10 cellular contexts compared by ENCODE assay signal in the genomic region with DNA sequence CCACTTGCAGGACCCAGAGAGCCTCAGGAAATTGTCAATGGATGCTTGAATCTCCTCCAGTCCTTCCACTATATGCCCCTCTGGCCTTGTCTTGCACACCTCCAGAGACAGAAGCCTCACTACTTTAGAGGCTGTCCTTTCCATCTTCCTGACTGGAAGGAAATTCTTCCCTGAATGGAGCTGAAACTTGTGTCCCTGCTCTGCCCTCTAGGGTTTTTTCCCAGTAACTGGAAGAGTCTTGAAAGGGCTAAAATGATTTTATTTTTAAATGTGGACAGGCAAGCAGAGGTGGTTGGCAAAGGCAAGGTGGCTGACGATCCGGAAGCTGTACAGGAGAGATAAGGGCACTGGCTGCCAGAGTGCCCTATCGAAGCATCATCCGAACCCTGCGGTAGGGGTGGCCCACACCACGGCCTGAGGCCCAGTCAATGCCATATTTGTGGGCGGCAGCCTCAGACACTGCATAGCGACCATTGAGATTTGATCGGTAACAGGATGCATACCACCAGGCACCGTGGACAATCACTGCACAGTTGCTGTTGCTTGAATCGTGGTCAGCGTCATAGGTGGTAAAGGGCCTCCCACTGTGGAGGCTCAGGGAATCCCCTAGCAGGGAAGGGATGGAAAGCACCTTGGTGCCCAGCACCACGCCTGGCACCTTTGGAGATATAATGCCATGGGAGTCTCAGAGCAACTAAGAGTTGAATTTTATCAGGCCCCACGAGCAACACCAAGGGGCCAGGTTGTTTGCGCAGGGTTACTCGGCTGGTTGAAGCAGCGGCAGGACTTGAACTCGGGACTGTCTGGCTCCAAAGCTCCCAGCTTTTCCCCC. TPM values are rescaled to one million over a fixed set of nuclear protein-coding genes. Genes with fewer than 3 reads are reported as not detected.
A peak's percentile ranks its signal among the peaks of the same experiment; 100 is the strongest.
DNase-seq lines count a peak whose midpoint lies in the region; ATAC-seq and TF ChIP-seq lines count a peak whose summit lies in the region.
"Had no signal": no experiment of that assay in that cellular context is flagged by ENCODE, and none has a peak within 500 bp of the region (broad histone marks: within the 10 kb centered on the region; RNA-seq: fewer than 3 reads in every experiment).

No MANE protein-coding gene starts in this region.

- peaks cover 56% of the 10 kb centered on the region for H3K4me1 Mint-ChIP-seq in activated naive CD4-positive, alpha-beta T cell treated with anti-CD3 and anti-CD28 coated beads, Interleukin-2, amount 10 ng/mL, durations not matched to agents 7 days and 5 days
- H3K4me1 Mint-ChIP-seq in T-cell = peaks cover 33 to 42% (median 39%) of the 10 kb centered on the region in 3 donors

- CTCF ChIA-PET in activated naive CD4-positive, alpha-beta T cell treated with anti-CD3 and anti-CD28 coated beads, Interleukin-2, amount 10 ng/mL, durations not matched to agents 7 days and 5 days (lab: Charles Lee) = interaction anchor here (1.0 to 8.4 kb wide), 3 partner anchors 13 to 35 kb away, joined by 3 to 96 read pairs (median 11); no protein-coding TSS in a partner anchor
- CTCF ChIA-PET in T-cell (lab: Charles Lee) = interaction anchor here (0.7 to 1.4 kb wide), 3 partner anchors 11 to 210 kb away, joined by 4 to 12 read pairs (median 5); no protein-coding TSS in a partner anchor

- no peak for DNase-seq in activated naive CD4-positive, alpha-beta T cell treated with anti-CD3 and anti-CD28 coated beads, Interleukin-2, amount 10 ng/mL, durations not matched to agents 7 days and 5 days
- no peak for DNase-seq in activated naive CD4-positive, alpha-beta T cell treated with anti-CD3 and anti-CD28 coated beads, Interleukin-2, amount 50 U/mL, for 16 hours
- DNase-seq in T-cell = peak in 4 of 34 experiments; percentile 25 to 39 (median 34)
- peak; percentile 46 for DNase-seq in fibroblast of pulmonary artery (ENCODE audit: low read depth)
- DNase-seq in suprapubic skin (ENCODE audit: low spot score in 2 of 2) = no peak
- no peak for DNase-seq in cortex of kidney (lab: John Stamatoyannopoulos, UW)
- no peak for DNase-seq in midbrain (lab: John Stamatoyannopoulos, UW)
- no peak for DNase-seq in dorsolateral prefrontal cortex
- DNase-seq: CD4-positive, alpha-beta memory T cell; NCI-H2171 treated with DMSO at 0.1 percent for 48 hours had no signal

- H3K4me3 ChIP-seq in fibroblast of pulmonary artery (replicated peaks; ENCODE audit: low read depth, low read length) = no peak overlapping the region
- H3K4me3 ChIP-seq in suprapubic skin = no peak overlapping the region
- H3K4me3 ChIP-seq in dorsolateral prefrontal cortex = no peak overlapping the region

- 59% methylated on average over 18 of the region's 18 CpGs for WGBS in suprapubic skin

- H3K27ac ChIP-seq in suprapubic skin (peak overlapping the region; percentile 67), dorsolateral prefrontal cortex (peak overlapping the region in 1 of 59 donors; percentile 38)

- H3K9me3 Mint-ChIP-seq in activated naive CD4-positive, alpha-beta T cell treated with anti-CD3 and anti-CD28 coated beads, Interleukin-2, amount 10 ng/mL, durations not matched to agents 7 days and 5 days = no peaks in the 10 kb centered on the region
- H3K9me3 Mint-ChIP-seq in T-cell = no peaks in the 10 kb centered on the region
- H3K9me3 Mint-ChIP-seq: CD4-positive, alpha-beta memory T cell had no signal

- no peak for TF ChIP-seq POLR2A in suprapubic skin (IDR thresholded peaks at IDR 0.05)

- peak in 1 of 4 experiments; percentile 13 for ATAC-seq in T-cell (replicated peaks in 1 of 4)

- peaks cover 57% of the 10 kb centered on the region for H3K4me1 ChIP-seq in suprapubic skin

- peak overlapping the region; percentile 31 for H3K27ac Mint-ChIP-seq in activated naive CD4-positive, alpha-beta T cell treated with anti-CD3 and anti-CD28 coated beads, Interleukin-2, amount 10 ng/mL, durations not matched to agents 7 days and 5 days
- H3K27ac Mint-ChIP-seq in T-cell = peak overlapping the region; percentile 36 to 58

- no peaks in the 10 kb centered on the region for H3K36me3 Mint-ChIP-seq in activated naive CD4-positive, alpha-beta T cell treated with anti-CD3 and anti-CD28 coated beads, Interleukin-2, amount 10 ng/mL, durations not matched to agents 7 days and 5 days
- no peaks in the 10 kb centered on the region for H3K36me3 Mint-ChIP-seq in T-cell
- H3K36me3 Mint-ChIP-seq: CD4-positive, alpha-beta memory T cell had no signal

- intact Hi-C loops in dorsolateral prefrontal cortex (cut with DNase I) = no loop called here

- no peaks in the 10 kb centered on the region for H3K9me3 ChIP-seq in suprapubic skin

- POLR2A ChIA-PET in T-cell (lab: Charles Lee) = interaction anchor here in 1 of 2 donors (1.1 kb wide), 1 partner anchor 25 kb away, joined by 4 read pairs; no protein-coding TSS in a partner anchor

- no peaks in the 10 kb centered on the region for H3K27me3 ChIP-seq in suprapubic skin
- H3K27me3 ChIP-seq in dorsolateral prefrontal cortex = no peaks in the 10 kb centered on the region

- no peak overlapping the region for H3K4me3 Mint-ChIP-seq in activated naive CD4-positive, alpha-beta T cell treated with anti-CD3 and anti-CD28 coated beads, Interleukin-2, amount 10 ng/mL, durations not matched to agents 7 days and 5 days
- H3K4me3 Mint-ChIP-seq in T-cell = no peak overlapping the region

- TF ChIP-seq CTCF in fibroblast of pulmonary artery (IDR thresholded peaks at IDR 0.05; ENCODE audit: low read length, missing control alignments) (peak; percentile 36), suprapubic skin (IDR thresholded peaks at IDR 0.05) (no peak), dorsolateral prefrontal cortex (IDR thresholded peaks at IDR 0.05 in 54 of 56, conservative IDR thresholded peaks at IDR 0.05 in 2 of 56; ENCODE audit: low read depth in 1 of 56, partially characterized antibody in 56 of 56) (peak in 17 of 56 donors; percentile 8 to 40 (median 19))

- H3K27me3 Mint-ChIP-seq in activated naive CD4-positive, alpha-beta T cell treated with anti-CD3 and anti-CD28 coated beads, Interleukin-2, amount 10 ng/mL, durations not matched to agents 7 days and 5 days = peaks cover 25% of the 10 kb centered on the region
- no peaks in the 10 kb centered on the region for H3K27me3 Mint-ChIP-seq in T-cell
- H3K27me3 Mint-ChIP-seq: CD4-positive, alpha-beta memory T cell had no signal

- TF ChIP-seq EP300 in suprapubic skin (IDR thresholded peaks at IDR 0.05) = no peak

- peaks cover 6% of the 10 kb centered on the region for H3K36me3 ChIP-seq in suprapubic skin

RNA-seq across cellular contexts. Expression of a gene that starts 2.3 kb away (rescaled TPM):
- total RNA-seq in T-cell = 10 to 100 TPM in 3 of 5 donors, 1 to 10 TPM in 2; 7.0 to 31.1 (median 12.8) TPM
- 100 to 1,000 TPM in 3 of 4 donors, 10 to 100 TPM in 1; 85.4 to 147 (median 137) TPM for total RNA-seq in suprapubic skin
- 10 to 100 TPM in 116 of 120 experiments, 1 to 10 TPM in 4; 8.7 to 37.4 (median 18.7) TPM for total RNA-seq in dorsolateral prefrontal cortex

RNA-seq across cellular contexts. Expression of a gene that starts 5.5 kb away (rescaled TPM):
- total RNA-seq in T-cell (under 1 TPM in 3 of 5 donors, not detected in 2; 0.26 to 0.44 (median 0.38) TPM), suprapubic skin (1 to 10 TPM; 2.3 to 7.1 (median 3.7) TPM), dorsolateral prefrontal cortex (1 to 10 TPM in 17 of 120 experiments, under 1 TPM in 38, not detected in 65; 0.38 to 2.3 (median 0.74) TPM)
- total RNA-seq: CD4-positive, alpha-beta memory T cell had no signal

RNA-seq across cellular contexts. Expression of a gene that starts 14.0 kb away (rescaled TPM):
- not detected for total RNA-seq in T-cell
- 10 to 100 TPM in 2 of 4 donors, 1 to 10 TPM in 2; 5.9 to 14.3 (median 10.3) TPM for total RNA-seq in suprapubic skin
- 1 to 10 TPM in 5 of 120 experiments, under 1 TPM in 30, not detected in 85; 0.24 to 1.6 (median 0.59) TPM for total RNA-seq in dorsolateral prefrontal cortex
- total RNA-seq: CD4-positive, alpha-beta memory T cell had no signal

RNA-seq across cellular contexts. Expression of a gene that starts 23.3 kb away (rescaled TPM):
- total RNA-seq in T-cell = under 1 TPM in 2 of 5 donors, not detected in 3; 0.21 to 0.35 TPM
- total RNA-seq in suprapubic skin = under 1 TPM in 2 of 4 donors, not detected in 2; 0.36 to 0.81 TPM
- 10 to 100 TPM in 1 of 120 experiments, 1 to 10 TPM in 106, under 1 TPM in 13; 0.29 to 10.1 (median 2.2) TPM for total RNA-seq in dorsolateral prefrontal cortex
- total RNA-seq: CD4-positive, alpha-beta memory T cell had no signal

RNA-seq across cellular contexts. Expression of a gene that starts 27.3 kb away (rescaled TPM):
- total RNA-seq in T-cell = 100 to 1,000 TPM; 169 to 240 (median 199) TPM
- 100 to 1,000 TPM; 142 to 176 (median 168) TPM for total RNA-seq in suprapubic skin
- total RNA-seq in dorsolateral prefrontal cortex = 1 to 10 TPM in 98 of 120 experiments, under 1 TPM in 22; 0.37 to 5.3 (median 2.2) TPM
